ENCODE assay signal across 11 cellular contexts in genomic region chr5:157860898-157861894, GRCh38. TPM values are rescaled to one million over a fixed set of nuclear protein-coding genes. Genes with fewer than 3 reads are reported as not detected.
DNase-seq lines count a peak whose midpoint lies in the region; ATAC-seq, FAIRE-seq and TF ChIP-seq lines count a peak whose summit lies in the region.
"Had no signal": no experiment of that assay in that cellular context is flagged by ENCODE, and none has a peak within 500 bp of the region (broad histone marks: within the 10 kb centered on the region; RNA-seq: fewer than 3 reads in every experiment).

No MANE protein-coding gene starts in this region.

- in situ Hi-C loops in ACHN (cut with HindIII; ENCODE audit: low pct_ligation_motif_present, low pct_unique_long_range_greater_than_20kb, low sequenced_read_pairs), result no loop called here

- H3K9me3 ChIP-seq in SK-N-SH, result no peaks in the 10 kb centered on the region

- TF ChIP-seq RAD21 in SK-N-SH (IDR thresholded peaks at IDR 0.05; ENCODE audit: low read length), result no peak

- peaks cover 0 to 6% of the 10 kb centered on the region in 2 experiments; a peak in 2 of 4 replicates for H3K4me1 ChIP-seq in SK-N-SH (ENCODE audit: control insufficient read depth in 1 of 2, insufficient read depth in 2 of 2, low read depth in 1 of 2, low read length in 1 of 2)

- 67% methylated on average over 8 of the region's 8 CpGs for WGBS in SK-N-SH (ENCODE audit: low lambda C conversion rate)

- no peak for DNase-seq in SK-N-SH
- DNase-seq in NAMALWA (ENCODE audit: low spot score), result peak; percentile 46
- DNase-seq in SHP77 (lab: John Stamatoyannopoulos, UW), result no peak
- DNase-seq in ACHN, result no peak
- DNase-seq in RCC 7860 (ENCODE audit: low spot score), result no peak
- DNase-seq: activated CD8-positive, alpha-beta memory T cell treated with anti-CD3 and anti-CD28 coated beads, Interleukin-2, amount 50 U/mL, for 4 hours had no signal

- peak overlapping the region; percentile 70 to 74 (median 73) for H3K4me3 Mint-ChIP-seq in nephron

- H3K4me2 ChIP-seq in SK-N-SH, result no peak overlapping the region

- no peak for TF ChIP-seq EP300 in SK-N-SH (IDR thresholded peaks at IDR 0.05; ENCODE audit: borderline replicate concordance in 1 of 2, low read depth in 1 of 2, low read length in 1 of 2)

- H3F3A ChIP-seq in SK-N-SH (replicated peaks; ENCODE audit: insufficient read depth), result no peaks in the 10 kb centered on the region

- H3K9me3 Mint-ChIP-seq in nephron, result no peaks in the 10 kb centered on the region

- CTCF ChIA-PET in SK-N-SH (lab: Yijun Ruan, JAX), result interaction anchor here (1.1 kb wide), 1 partner anchor 87 kb away, joined by 5 read pairs; no protein-coding TSS in a partner anchor

- 0 out of 2 replicates have a peak overlapping the region, but pooled peaks have one; percentile 8 for H2AFZ ChIP-seq in SK-N-SH (ENCODE audit: low read depth)

- no peaks in the 10 kb centered on the region for H3K36me3 Mint-ChIP-seq in nephron (ENCODE audit: low read depth)

- no peak overlapping the region for H3K9ac ChIP-seq in SK-N-SH

- H3K4me3 ChIP-seq in SK-N-SH (ENCODE audit: low read depth in 2 of 2, low read length in 1 of 2), result no peak overlapping the region
- H3K4me3 ChIP-seq: K562 had no signal

- POLR2A ChIA-PET in SK-N-SH (lab: Yijun Ruan, JAX), result no interaction called here

- peaks cover 36% of the 10 kb centered on the region for H3K4me1 Mint-ChIP-seq in nephron

- H3K27ac Mint-ChIP-seq in nephron, result peak overlapping the region; percentile 89 to 97 (median 92)

- peaks cover 0 to 2% of the 10 kb centered on the region in 2 experiments for H3K36me3 ChIP-seq in SK-N-SH (replicated peaks in 1 of 2; ENCODE audit: control insufficient read depth in 1 of 2, insufficient read depth in 2 of 2, low read length in 1 of 2)

- H3K27me3 ChIP-seq in SK-N-SH (ENCODE audit: insufficient read depth), result no peaks in the 10 kb centered on the region

- TF ChIP-seq CTCF in SK-N-SH (IDR thresholded peaks at IDR 0.05), result no peak
- TF ChIP-seq CTCF in nephron (IDR thresholded peaks at IDR 0.05; ENCODE audit: unreplicated experiment in 3 of 3), result no peak

- ATAC-seq in SK-N-SH treated with all-trans-retinoic acid at 6 μM for 48 hours, result no peak
- peak; percentile 80 for ATAC-seq in HG02588 (IDR thresholded peaks at IDR 0.05; ENCODE audit: unreplicated experiment)
- ATAC-seq: K562 had no signal

- H3K27ac ChIP-seq in SK-N-SH (ENCODE audit: low read depth in 2 of 2, low read length in 1 of 2), result no peak overlapping the region
- H3K27ac ChIP-seq: 22Rv1 had no signal

- no peaks in the 10 kb centered on the region for H3K9me2 ChIP-seq in SK-N-SH

- peaks cover 28% of the 10 kb centered on the region for H3K79me2 ChIP-seq in SK-N-SH (ENCODE audit: insufficient read depth)

- H4K20me1 ChIP-seq in SK-N-SH (ENCODE audit: insufficient read depth), result peaks cover 18% of the 10 kb centered on the region

- no peaks in the 10 kb centered on the region for H3K27me3 Mint-ChIP-seq in nephron (ENCODE audit: low read depth)

- FAIRE-seq in RCC 7860 (lab: Jason Lieb, UNC), result no peak
- FAIRE-seq: K562 had no signal

TF ChIP-seq in SK-N-SH, 30 proteins besides CTCF, POLR2A, EP300 and RAD21 (continues in another document):
- TF ChIP-seq CHD2 (IDR thresholded peaks at IDR 0.05; ENCODE audit: low read length, partially characterized antibody) (no peak), YY1 (IDR thresholded peaks at IDR 0.05; ENCODE audit: low read depth) (no peak), USF2 (IDR thresholded peaks at IDR 0.05; ENCODE audit: borderline replicate concordance, low read depth, low read length) (no peak), ELF1 (IDR thresholded peaks at IDR 0.05) (no peak), GATA2 (CRISPR knock-in tag; IDR thresholded peaks at IDR 0.05) (no peak), SIN3A (IDR thresholded peaks at IDR 0.05; ENCODE audit: borderline replicate concordance, low read depth, low read length) (no peak), FOSL2 (IDR thresholded peaks at IDR 0.05; ENCODE audit: borderline replicate concordance, low read depth) (no peak), JUND (IDR thresholded peaks at IDR 0.05) (no peak), RXRA (IDR thresholded peaks at IDR 0.05; ENCODE audit: borderline replicate concordance, low read depth) (no peak), POLR2AphosphoS5 (IDR thresholded peaks at IDR 0.05; ENCODE audit: low read depth, low read length) (no peak), TAF1 (IDR thresholded peaks at IDR 0.05; ENCODE audit: borderline replicate concordance, low read depth, low read length) (no peak), MEF2A (IDR thresholded peaks at IDR 0.05; ENCODE audit: borderline replicate concordance, low read depth) (no peak), FOXJ3 (CRISPR knock-in tag; IDR thresholded peaks at IDR 0.05) (no peak), TCF12 (IDR thresholded peaks at IDR 0.05) (no peak), NFIC (IDR thresholded peaks at IDR 0.05; ENCODE audit: borderline replicate concordance) (no peak), MXI1 (IDR thresholded peaks at IDR 0.05; ENCODE audit: low read depth, low read length) (no peak)
- TF ChIP-seq, protein P1, sequence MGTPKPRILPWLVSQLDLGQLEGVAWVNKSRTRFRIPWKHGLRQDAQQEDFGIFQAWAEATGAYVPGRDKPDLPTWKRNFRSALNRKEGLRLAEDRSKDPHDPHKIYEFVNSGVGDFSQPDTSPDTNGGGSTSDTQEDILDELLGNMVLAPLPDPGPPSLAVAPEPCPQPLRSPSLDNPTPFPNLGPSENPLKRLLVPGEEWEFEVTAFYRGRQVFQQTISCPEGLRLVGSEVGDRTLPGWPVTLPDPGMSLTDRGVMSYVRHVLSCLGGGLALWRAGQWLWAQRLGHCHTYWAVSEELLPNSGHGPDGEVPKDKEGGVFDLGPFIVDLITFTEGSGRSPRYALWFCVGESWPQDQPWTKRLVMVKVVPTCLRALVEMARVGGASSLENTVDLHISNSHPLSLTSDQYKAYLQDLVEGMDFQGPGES (IDR thresholded peaks at IDR 0.05; ENCODE audit: low read depth, low read length), result no peak
- TF ChIP-seq, protein P2, sequence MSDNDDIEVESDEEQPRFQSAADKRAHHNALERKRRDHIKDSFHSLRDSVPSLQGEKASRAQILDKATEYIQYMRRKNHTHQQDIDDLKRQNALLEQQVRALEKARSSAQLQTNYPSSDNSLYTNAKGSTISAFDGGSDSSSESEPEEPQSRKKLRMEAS (IDR thresholded peaks at IDR 0.05; ENCODE audit: low read depth), result no peak

TF ChIP-seq in SK-N-SH treated with all-trans-retinoic acid at 6 μM for 48 hours, 23 proteins besides CTCF, POLR2A, EP300 and RAD21 (continues in another document):
- TF ChIP-seq ZNF8 (CRISPR knock-in tag; IDR thresholded peaks at IDR 0.05) (no peak), OSR1 (CRISPR knock-in tag; IDR thresholded peaks at IDR 0.05) (no peak), ZFP3 (CRISPR knock-in tag; IDR thresholded peaks at IDR 0.05) (no peak), TCF4 (CRISPR knock-in tag; IDR thresholded peaks at IDR 0.05; ENCODE audit: borderline replicate concordance) (no peak), CSDC2 (CRISPR knock-in tag; IDR thresholded peaks at IDR 0.05) (no peak), ISL1 (CRISPR knock-in tag; IDR thresholded peaks at IDR 0.05) (no peak), BACH2 (CRISPR knock-in tag; IDR thresholded peaks at IDR 0.05; ENCODE audit: borderline replicate concordance) (no peak), ZNF565 (CRISPR knock-in tag; conservative IDR thresholded peaks at IDR 0.05; ENCODE audit: low read depth) (no peak), ZC3H10 (CRISPR knock-in tag; IDR thresholded peaks at IDR 0.05) (no peak), TOX (CRISPR knock-in tag; IDR thresholded peaks at IDR 0.05; ENCODE audit: borderline replicate concordance) (no peak), ZNF70 (CRISPR knock-in tag; IDR thresholded peaks at IDR 0.05) (no peak), RARB (CRISPR knock-in tag; IDR thresholded peaks at IDR 0.05) (no peak)
- TF ChIP-seq, protein P3, sequence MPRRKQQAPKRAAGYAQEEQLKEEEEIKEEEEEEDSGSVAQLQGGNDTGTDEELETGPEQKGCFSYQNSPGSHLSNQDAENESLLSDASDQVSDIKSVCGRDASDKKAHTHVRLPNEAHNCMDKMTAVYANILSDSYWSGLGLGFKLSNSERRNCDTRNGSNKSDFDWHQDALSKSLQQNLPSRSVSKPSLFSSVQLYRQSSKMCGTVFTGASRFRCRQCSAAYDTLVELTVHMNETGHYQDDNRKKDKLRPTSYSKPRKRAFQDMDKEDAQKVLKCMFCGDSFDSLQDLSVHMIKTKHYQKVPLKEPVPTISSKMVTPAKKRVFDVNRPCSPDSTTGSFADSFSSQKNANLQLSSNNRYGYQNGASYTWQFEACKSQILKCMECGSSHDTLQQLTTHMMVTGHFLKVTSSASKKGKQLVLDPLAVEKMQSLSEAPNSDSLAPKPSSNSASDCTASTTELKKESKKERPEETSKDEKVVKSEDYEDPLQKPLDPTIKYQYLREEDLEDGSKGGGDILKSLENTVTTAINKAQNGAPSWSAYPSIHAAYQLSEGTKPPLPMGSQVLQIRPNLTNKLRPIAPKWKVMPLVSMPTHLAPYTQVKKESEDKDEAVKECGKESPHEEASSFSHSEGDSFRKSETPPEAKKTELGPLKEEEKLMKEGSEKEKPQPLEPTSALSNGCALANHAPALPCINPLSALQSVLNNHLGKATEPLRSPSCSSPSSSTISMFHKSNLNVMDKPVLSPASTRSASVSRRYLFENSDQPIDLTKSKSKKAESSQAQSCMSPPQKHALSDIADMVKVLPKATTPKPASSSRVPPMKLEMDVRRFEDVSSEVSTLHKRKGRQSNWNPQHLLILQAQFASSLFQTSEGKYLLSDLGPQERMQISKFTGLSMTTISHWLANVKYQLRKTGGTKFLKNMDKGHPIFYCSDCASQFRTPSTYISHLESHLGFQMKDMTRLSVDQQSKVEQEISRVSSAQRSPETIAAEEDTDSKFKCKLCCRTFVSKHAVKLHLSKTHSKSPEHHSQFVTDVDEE (CRISPR knock-in tag; IDR thresholded peaks at IDR 0.05), result no peak
- TF ChIP-seq, protein P4, sequence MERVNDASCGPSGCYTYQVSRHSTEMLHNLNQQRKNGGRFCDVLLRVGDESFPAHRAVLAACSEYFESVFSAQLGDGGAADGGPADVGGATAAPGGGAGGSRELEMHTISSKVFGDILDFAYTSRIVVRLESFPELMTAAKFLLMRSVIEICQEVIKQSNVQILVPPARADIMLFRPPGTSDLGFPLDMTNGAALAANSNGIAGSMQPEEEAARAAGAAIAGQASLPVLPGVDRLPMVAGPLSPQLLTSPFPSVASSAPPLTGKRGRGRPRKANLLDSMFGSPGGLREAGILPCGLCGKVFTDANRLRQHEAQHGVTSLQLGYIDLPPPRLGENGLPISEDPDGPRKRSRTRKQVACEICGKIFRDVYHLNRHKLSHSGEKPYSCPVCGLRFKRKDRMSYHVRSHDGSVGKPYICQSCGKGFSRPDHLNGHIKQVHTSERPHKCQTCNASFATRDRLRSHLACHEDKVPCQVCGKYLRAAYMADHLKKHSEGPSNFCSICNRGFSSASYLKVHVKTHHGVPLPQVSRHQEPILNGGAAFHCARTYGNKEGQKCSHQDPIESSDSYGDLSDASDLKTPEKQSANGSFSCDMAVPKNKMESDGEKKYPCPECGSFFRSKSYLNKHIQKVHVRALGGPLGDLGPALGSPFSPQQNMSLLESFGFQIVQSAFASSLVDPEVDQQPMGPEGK (CRISPR knock-in tag; IDR thresholded peaks at IDR 0.05; ENCODE audit: borderline replicate concordance), result no peak

RNA-seq across cellular contexts. Expression of gene CLINT1, which starts 2.3 kb away (rescaled TPM):
- 65.4 and 105 TPM in 2 replicates for polyA plus RNA-seq in SK-N-SH (2012; rRNA removed)
- 46.0 and 56.1 TPM in 2 replicates for polyA plus RNA-seq in SK-N-SH (2012; cell fraction: cytosol; rRNA removed)
- 136 and 198 TPM in 2 replicates for polyA plus RNA-seq in SK-N-SH (2012; cell fraction: nucleus; rRNA removed)
